15 cellular contexts compared by ENCODE assay signal in the genomic region with DNA sequence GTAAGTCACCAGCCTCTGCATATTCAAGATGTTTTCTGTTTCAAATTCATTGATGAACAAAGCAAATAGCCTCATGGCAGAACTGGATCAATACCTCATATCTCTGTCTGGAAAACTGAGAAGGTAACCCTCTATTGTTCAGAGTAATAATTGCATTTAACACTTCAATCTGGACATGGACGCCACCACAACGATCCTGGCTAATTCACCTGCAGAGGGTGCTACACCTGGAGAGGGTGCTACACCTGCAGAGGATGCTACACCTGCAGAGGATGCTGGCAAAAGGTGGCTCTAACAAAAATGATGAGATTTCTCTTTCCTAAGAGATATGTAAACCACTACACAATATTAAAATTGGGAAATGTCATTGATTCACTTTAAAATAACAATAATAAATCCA.
DNase-seq lines count a peak whose midpoint lies in the region; ATAC-seq and TF ChIP-seq lines count a peak whose summit lies in the region.
"Had no signal": no experiment of that assay in that cellular context is flagged by ENCODE, and none has a peak within 500 bp of the region (broad histone marks: within the 10 kb centered on the region; RNA-seq: fewer than 3 reads in every experiment).

No MANE protein-coding gene starts in this region.

- H3K36me3 ChIP-seq in kidney epithelial cell (ENCODE audit: control insufficient read depth, insufficient read depth, low read length), result no peaks in the 10 kb centered on the region

- H3K27me3 ChIP-seq in kidney epithelial cell (ENCODE audit: control insufficient read depth, insufficient read depth, low read length), result peaks cover 4% of the 10 kb centered on the region

- TF ChIP-seq CTCF in GM12864 (IDR thresholded peaks at IDR 0.05; ENCODE audit: low read depth, low read length, missing control alignments), result peak; percentile 13
- peak; percentile 47 for TF ChIP-seq CTCF in LNCaP clone FGC (IDR thresholded peaks at IDR 0.05; ENCODE audit: control insufficient read depth, extremely low read depth, insufficient read depth)
- TF ChIP-seq CTCF in kidney epithelial cell (IDR thresholded peaks at IDR 0.05; ENCODE audit: insufficient read depth, low read length, poor library complexity, severe bottlenecking), result peak; percentile 27

- DNase-seq in GM12864 (ENCODE audit: low read depth), result no peak
- DNase-seq in LNCaP clone FGC (ENCODE audit: low read depth), result no peak
- peak; percentile 12 for DNase-seq in SW480 (ENCODE audit: low spot score)
- no peak for DNase-seq in kidney epithelial cell (ENCODE audit: low read depth)
- DNase-seq in AG08395 (ENCODE audit: low spot score), result no peak
- DNase-seq in cerebellar nuclear complex (lab: John Stamatoyannopoulos, UW), result no peak
- DNase-seq: activated CD4-positive, alpha-beta T cell treated with anti-CD3 and anti-CD28 coated beads for 1 hour; activated CD8-positive, alpha-beta memory T cell treated with anti-CD3 and anti-CD28 coated beads, Interleukin-2, amount 50 U/mL, for 48 hours; activated naive CD4-positive, alpha-beta T cell treated with Interleukin-2 at 50 U/mL for 16 hours; EL; natural killer cell; NCI-H2029; SW 1271 had no signal

- H3K4me3 ChIP-seq in GM12864 (ENCODE audit: low read depth, low read length) (no peak overlapping the region), LNCaP clone FGC (ENCODE audit: low read depth, low read length) (no peak overlapping the region), kidney epithelial cell (ENCODE audit: low read depth, low read length) (no peak overlapping the region)
- H3K4me3 ChIP-seq: K562 had no signal

- ATAC-seq in HG03175 (IDR thresholded peaks at IDR 0.05; ENCODE audit: unreplicated experiment), result no peak
- ATAC-seq: K562, natural killer cell had no signal
